ENCODE assay signal across 17 cellular contexts in genomic region chr2:85759257-85759613, GRCh38.
"Had no signal": no experiment of that assay in that cellular context is flagged by ENCODE, and none has a peak within 500 bp of the region (broad histone marks: within the 10 kb centered on the region; RNA-seq: fewer than 3 reads in every experiment).

No MANE protein-coding gene starts in this region.

- H3K36me3 ChIP-seq: WERI-Rb-1 had no signal

- H3K4me3 Mint-ChIP-seq: activated naive CD4-positive, alpha-beta T cell treated with anti-CD3 and anti-CD28 coated beads, Interleukin-2, amount 10 ng/mL, durations not matched to agents 7 days and 5 days; activated naive CD8-positive, alpha-beta T cell treated with anti-CD3 and anti-CD28 coated beads, Interleukin-2, amount 50 U/mL, for 24 hours had no signal

- H3K27ac Mint-ChIP-seq: activated naive CD4-positive, alpha-beta T cell treated with anti-CD3 and anti-CD28 coated beads, Interleukin-2, amount 10 ng/mL, durations not matched to agents 7 days and 5 days; activated naive CD8-positive, alpha-beta T cell treated with anti-CD3 and anti-CD28 coated beads, Interleukin-2, amount 50 U/mL, for 24 hours; nephron had no signal

- H3K27ac ChIP-seq: WERI-Rb-1 had no signal

- H3K9me3 Mint-ChIP-seq: activated naive CD4-positive, alpha-beta T cell treated with anti-CD3 and anti-CD28 coated beads, Interleukin-2, amount 10 ng/mL, durations not matched to agents 7 days and 5 days; activated naive CD8-positive, alpha-beta T cell treated with anti-CD3 and anti-CD28 coated beads, Interleukin-2, amount 50 U/mL, for 24 hours; nephron had no signal

- DNase-seq: activated CD4-positive, alpha-beta T cell treated with anti-CD3 and anti-CD28 coated beads for 1 hour; activated CD8-positive, alpha-beta memory T cell treated with anti-CD3 and anti-CD28 coated beads for 24 hours; activated CD8-positive, alpha-beta memory T cell treated with anti-CD3 and anti-CD28 coated beads, Interleukin-2, amount 50 U/mL, for 48 hours; activated effector memory CD4-positive, alpha-beta T cell treated with Interleukin-2 at 50 U/mL for 16 hours; activated naive CD4-positive, alpha-beta T cell treated with anti-CD3 and anti-CD28 coated beads, Interleukin-2, amount 10 ng/mL, durations not matched to agents 7 days and 5 days; activated naive CD8-positive, alpha-beta T cell treated with anti-CD3 and anti-CD28 coated beads, Interleukin-2, amount 50 U/mL, for 24 hours; activated T-cell treated with anti-CD3 and anti-CD28 coated beads, Interleukin-2, amount 50 U/mL, for 48 hours; cerebellar nuclear complex; effector CD4-positive, alpha-beta T cell; left colon; midbrain; small intestine; stimulated activated CD4-positive, alpha-beta T cell treated with anti-CD3 and anti-CD28 coated beads, Interleukin-15, amount 100 ng/mL, for 24 hours; stimulated activated CD4-positive, alpha-beta T cell treated with anti-CD3 and anti-CD28 coated beads, Interleukin-2, amount 100 ng/mL, for 48 hours; T-helper 2 cell; WERI-Rb-1 had no signal

- H3K36me3 Mint-ChIP-seq: activated naive CD4-positive, alpha-beta T cell treated with anti-CD3 and anti-CD28 coated beads, Interleukin-2, amount 10 ng/mL, durations not matched to agents 7 days and 5 days had no signal

- ATAC-seq: activated naive CD8-positive, alpha-beta T cell treated with anti-CD3 and anti-CD28 coated beads, Interleukin-2, amount 50 U/mL, for 24 hours had no signal
